ENCODE assay signal across 15 cellular contexts in genomic region chr17:75475851-75476250, GRCh38. TPM values are rescaled to one million over a fixed set of nuclear protein-coding genes. Genes with fewer than 3 reads are reported as not detected.
DNase-seq lines count a peak whose midpoint lies in the region; ATAC-seq and TF ChIP-seq lines count a peak whose summit lies in the region.
"Had no signal": no experiment of that assay in that cellular context is flagged by ENCODE, and none has a peak within 500 bp of the region (broad histone marks: within the 10 kb centered on the region; RNA-seq: fewer than 3 reads in every experiment).

No MANE protein-coding gene starts in this region.

- H3K27me3 ChIP-seq in ascending aorta: no peaks in the 10 kb centered on the region
- H3K27me3 ChIP-seq: body of pancreas, neutrophil had no signal

- peaks cover 9 to 25% of the 10 kb centered on the region in 2 donors for H3K4me1 ChIP-seq in ascending aorta

- no peaks in the 10 kb centered on the region for H3K4me1 Mint-ChIP-seq in activated CD4-positive, alpha-beta memory T cell treated with anti-CD3 and anti-CD28 coated beads, Interleukin-2, amount 10 ng/mL, durations not matched to agents 7 days and 5 days
- H3K4me1 Mint-ChIP-seq: B cell had no signal

- CTCF ChIA-PET in activated CD4-positive, alpha-beta memory T cell treated with anti-CD3 and anti-CD28 coated beads, Interleukin-2, amount 10 ng/mL, durations not matched to agents 7 days and 5 days (lab: Charles Lee): no interaction called here

- no peak for DNase-seq in ascending aorta (ENCODE audit: low spot score in 2 of 2)
- no peak for DNase-seq in Right ventricle myocardium superior
- DNase-seq in myocyte (ENCODE audit: low read depth): peak; percentile 75
- DNase-seq in substantia nigra (lab: John Stamatoyannopoulos, UW): peak in 2 of 49 donors; percentile 38 to 61
- DNase-seq in cerebellar nuclear complex (lab: John Stamatoyannopoulos, UW): no peak
- no peak for DNase-seq in NCI-H526 treated with DMSO at 0.1 percent for 48 hours (lab: John Stamatoyannopoulos, UW)
- DNase-seq in activated CD4-positive, alpha-beta memory T cell treated with anti-CD3 and anti-CD28 coated beads, Interleukin-2, amount 10 ng/mL, durations not matched to agents 7 days and 5 days: no peak
- DNase-seq: activated CD4-positive, alpha-beta T cell treated with anti-CD3 and anti-CD28 coated beads for 4 hours; body of pancreas; stimulated activated CD8-positive, alpha-beta memory T cell treated with anti-CD3 and anti-CD28 coated beads, Interleukin-4, amount 100 ng/mL, for 48 hours had no signal

- POLR2A ChIA-PET in activated CD4-positive, alpha-beta memory T cell treated with anti-CD3 and anti-CD28 coated beads, Interleukin-2, amount 10 ng/mL, durations not matched to agents 7 days and 5 days (lab: Charles Lee): no interaction called here

- H3K27ac ChIP-seq in ascending aorta (peak overlapping the region; percentile 80 to 85), substantia nigra (ENCODE audit: low read depth, low read length, poor library complexity, severe bottlenecking) (peak overlapping the region; percentile 87)
- H3K27ac ChIP-seq: neutrophil had no signal

- intact Hi-C loops in ascending aorta (cut with DNase I): loop anchor here (5.0 kb wide), 1 partner anchor 34 kb away; no protein-coding TSS in a partner anchor
- intact Hi-C loops in Right ventricle myocardium superior (cut with DNase I): no loop called here

- peaks cover 5 to 14% of the 10 kb centered on the region in 2 donors for H3K36me3 ChIP-seq in ascending aorta

- ATAC-seq in Right ventricle myocardium superior (ENCODE audit: poor library complexity): peak; percentile 81
- no peak for ATAC-seq in HG03439 (IDR thresholded peaks at IDR 0.05; ENCODE audit: unreplicated experiment)
- ATAC-seq: body of pancreas, GM23338 had no signal

- H3K36me3 Mint-ChIP-seq in activated CD4-positive, alpha-beta memory T cell treated with anti-CD3 and anti-CD28 coated beads, Interleukin-2, amount 10 ng/mL, durations not matched to agents 7 days and 5 days (ENCODE audit: low read depth): peaks cover 15% of the 10 kb centered on the region

- peak overlapping the region in 1 of 2 donors; percentile 45 for H3K4me3 ChIP-seq in ascending aorta
- H3K4me3 ChIP-seq: body of pancreas, GM23338 had no signal

- H3K27ac Mint-ChIP-seq in activated CD4-positive, alpha-beta memory T cell treated with anti-CD3 and anti-CD28 coated beads, Interleukin-2, amount 10 ng/mL, durations not matched to agents 7 days and 5 days: no peak overlapping the region
- H3K27ac Mint-ChIP-seq: B cell; GM23338; T-helper 1 cell treated with Interleukin-12 subunit alpha and Interleukin-12 subunit beta and Interleukin-4 antibody, amounts not matched to agents 30 μg/mL and 1 μg/mL, for 36 hours had no signal

- no peaks in the 10 kb centered on the region for H3K27me3 Mint-ChIP-seq in activated CD4-positive, alpha-beta memory T cell treated with anti-CD3 and anti-CD28 coated beads, Interleukin-2, amount 10 ng/mL, durations not matched to agents 7 days and 5 days
- H3K27me3 Mint-ChIP-seq: B cell had no signal

- H3K9me3 Mint-ChIP-seq in activated CD4-positive, alpha-beta memory T cell treated with anti-CD3 and anti-CD28 coated beads, Interleukin-2, amount 10 ng/mL, durations not matched to agents 7 days and 5 days: no peaks in the 10 kb centered on the region
- H3K9me3 Mint-ChIP-seq: GM23338; T-helper 1 cell treated with Interleukin-12 subunit alpha and Interleukin-12 subunit beta and Interleukin-4 antibody, amounts not matched to agents 30 μg/mL and 1 μg/mL, for 36 hours had no signal

- TF ChIP-seq CTCF in ascending aorta (IDR thresholded peaks at IDR 0.05): no peak

- H3K9me3 ChIP-seq in ascending aorta: no peaks in the 10 kb centered on the region
- H3K9me3 ChIP-seq: body of pancreas, neutrophil had no signal

- no peak overlapping the region for H3K4me3 Mint-ChIP-seq in activated CD4-positive, alpha-beta memory T cell treated with anti-CD3 and anti-CD28 coated beads, Interleukin-2, amount 10 ng/mL, durations not matched to agents 7 days and 5 days
- H3K4me3 Mint-ChIP-seq: B cell; GM23338; T-helper 1 cell treated with Interleukin-12 subunit alpha and Interleukin-12 subunit beta and Interleukin-4 antibody, amounts not matched to agents 30 μg/mL and 1 μg/mL, for 36 hours had no signal

RNA-seq across cellular contexts. Expression of gene TMEM94, which starts 19.4 kb away (rescaled TPM):
- 125 TPM for total RNA-seq in ascending aorta
- 38.0 TPM for total RNA-seq in Right ventricle myocardium superior
- 73.0 and 80.0 TPM in 2 replicates for total RNA-seq in myocyte
- polyA plus RNA-seq in myocyte (2012): 48.7 TPM
- total RNA-seq in activated CD4-positive, alpha-beta memory T cell treated with anti-CD3 and anti-CD28 coated beads, Interleukin-2, amount 10 ng/mL, durations not matched to agents 7 days and 5 days: 10 to 100 TPM; 76.4 to 81.9 TPM

RNA-seq across cellular contexts. Expression of gene CASKIN2, which starts 39.5 kb away (rescaled TPM):
- total RNA-seq in ascending aorta: 112 TPM
- total RNA-seq in Right ventricle myocardium superior: 33.3 TPM
- 14.4 and 16.9 TPM in 2 replicates for total RNA-seq in myocyte
- 13.5 TPM for polyA plus RNA-seq in myocyte (2012)
- 1 to 10 TPM; 1.5 to 1.9 TPM for total RNA-seq in activated CD4-positive, alpha-beta memory T cell treated with anti-CD3 and anti-CD28 coated beads, Interleukin-2, amount 10 ng/mL, durations not matched to agents 7 days and 5 days

RNA-seq across cellular contexts. Expression of gene TSEN54, which starts 40.5 kb away (rescaled TPM):
- 92.7 TPM for total RNA-seq in ascending aorta
- 5.6 TPM for total RNA-seq in Right ventricle myocardium superior
- total RNA-seq in myocyte: 28.2 and 44.4 TPM in 2 replicates
- 19.9 TPM for polyA plus RNA-seq in myocyte (2012)
- 10 to 100 TPM; 55.6 to 60.5 TPM for total RNA-seq in activated CD4-positive, alpha-beta memory T cell treated with anti-CD3 and anti-CD28 coated beads, Interleukin-2, amount 10 ng/mL, durations not matched to agents 7 days and 5 days

RNA-seq across cellular contexts. Expression of gene LLGL2, which starts 49.6 kb away (rescaled TPM):
- total RNA-seq in ascending aorta (41.8 TPM), Right ventricle myocardium superior (3.6 TPM), myocyte (0.68 and 0.75 TPM in 2 replicates)
- polyA plus RNA-seq in myocyte (2012): 0.77 TPM
- total RNA-seq in activated CD4-positive, alpha-beta memory T cell treated with anti-CD3 and anti-CD28 coated beads, Interleukin-2, amount 10 ng/mL, durations not matched to agents 7 days and 5 days: 10 to 100 TPM; 25.9 to 27.8 TPM
